Comparison of ENCODE assay signal across 8 cellular contexts in the genomic region with DNA sequence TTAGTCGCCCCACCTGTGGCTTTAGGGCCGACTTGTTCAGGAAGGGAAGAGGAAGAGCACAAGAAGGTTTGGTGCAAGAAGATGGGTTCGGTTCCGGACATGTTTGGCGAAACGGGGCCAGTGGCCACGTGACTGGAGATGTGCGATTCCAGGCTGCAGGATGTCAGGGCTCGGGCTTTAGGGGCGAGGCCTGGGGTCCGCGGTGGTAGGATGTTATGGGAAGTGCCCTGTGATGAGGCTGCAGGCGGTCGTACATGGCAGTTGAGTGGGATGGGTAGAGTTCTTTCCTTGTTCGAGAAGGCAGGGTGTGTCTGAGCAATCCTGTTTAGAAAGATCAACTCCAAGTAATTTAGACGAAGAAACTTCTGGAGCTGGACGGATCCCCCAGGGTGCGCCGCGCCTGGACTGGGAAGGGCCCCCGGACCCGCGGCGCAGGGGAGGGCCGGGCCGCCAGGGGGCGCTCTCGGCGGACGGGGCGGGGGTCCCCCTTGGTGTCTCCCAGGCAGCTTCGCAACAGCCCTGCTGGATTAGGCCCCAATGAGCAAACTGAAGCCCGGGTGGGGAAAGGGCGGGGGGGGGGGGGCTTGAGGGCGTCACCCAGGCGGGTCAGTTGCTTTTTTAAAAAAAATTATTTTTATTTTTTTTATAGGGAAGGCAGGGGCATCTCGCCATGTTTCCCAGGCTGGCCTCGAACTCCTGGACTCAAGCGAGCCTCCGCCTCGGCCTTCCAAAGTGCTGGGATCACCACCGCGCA. TPM values are rescaled to one million over a fixed set of nuclear protein-coding genes. Genes with fewer than 3 reads are reported as not detected.
DNase-seq lines count a peak whose midpoint lies in the region; ATAC-seq and TF ChIP-seq lines count a peak whose summit lies in the region.

No MANE protein-coding gene starts in this region.

- TF ChIP-seq CTCF in CD4-positive, alpha-beta T cell (IDR thresholded peaks at IDR 0.05): peak; percentile 21
- TF ChIP-seq CTCF in LNCaP clone FGC (IDR thresholded peaks at IDR 0.05; ENCODE audit: control insufficient read depth, extremely low read depth, insufficient read depth): peak; percentile 37

- peaks cover 10% of the 10 kb centered on the region for H3K4me1 Mint-ChIP-seq in CD4-positive, alpha-beta T cell (ENCODE audit: low read depth)
- H3K4me1 Mint-ChIP-seq in central memory CD8-positive, alpha-beta T cell: peaks cover 14% of the 10 kb centered on the region
- peaks cover 0 to 13% of the 10 kb centered on the region in 2 donors for H3K4me1 Mint-ChIP-seq in natural killer cell treated with Interleukin-12 subunit alpha and Interleukin-12 subunit beta and Interleukin-15 and Interleukin-18, amount 100 ng/mL, for 72 hours (ENCODE audit: low read depth in 2 of 2)

- no peak overlapping the region for H3K4me3 ChIP-seq in LNCaP clone FGC (ENCODE audit: low read depth, low read length)

- H3K27ac ChIP-seq in CD4-positive, alpha-beta T cell (ENCODE audit: low read depth, low read length): no peak overlapping the region

- no peaks in the 10 kb centered on the region for H3K27me3 ChIP-seq in CD4-positive, alpha-beta T cell (ENCODE audit: control insufficient read depth, insufficient read depth, low read length)

- H3K4me3 Mint-ChIP-seq in CD4-positive, alpha-beta T cell: peak overlapping the region; percentile 25
- H3K4me3 Mint-ChIP-seq in central memory CD8-positive, alpha-beta T cell: no peak overlapping the region
- peak overlapping the region; percentile 27 for H3K4me3 Mint-ChIP-seq in natural killer cell treated with Interleukin-12 subunit alpha and Interleukin-12 subunit beta and Interleukin-15 and Interleukin-18, amount 100 ng/mL, for 72 hours

- H3K9me3 Mint-ChIP-seq in CD4-positive, alpha-beta T cell: no peaks in the 10 kb centered on the region
- H3K9me3 Mint-ChIP-seq in central memory CD8-positive, alpha-beta T cell: no peaks in the 10 kb centered on the region
- H3K9me3 Mint-ChIP-seq in natural killer cell treated with Interleukin-12 subunit alpha and Interleukin-12 subunit beta and Interleukin-15 and Interleukin-18, amount 100 ng/mL, for 72 hours: no peaks in the 10 kb centered on the region

- intact Hi-C loops in CD4-positive, alpha-beta T cell (cut with DNase I, micrococcal nuclease): no loop called here

- CTCF ChIA-PET in CD4-positive, alpha-beta T cell (lab: Charles Lee): interaction anchor here (1.2 to 1.6 kb wide), 2 partner anchors 21 to 400 kb away, joined by 3 to 4 read pairs; no protein-coding TSS in a partner anchor

- H3K27ac Mint-ChIP-seq in CD4-positive, alpha-beta T cell: no peak overlapping the region
- H3K27ac Mint-ChIP-seq in central memory CD8-positive, alpha-beta T cell (ENCODE audit: low read depth): no peak overlapping the region
- peak overlapping the region in 1 of 2 donors; percentile 56 for H3K27ac Mint-ChIP-seq in natural killer cell treated with Interleukin-12 subunit alpha and Interleukin-12 subunit beta and Interleukin-15 and Interleukin-18, amount 100 ng/mL, for 72 hours

- peak in 2 of 10 experiments; percentile 14 to 15 for DNase-seq in CD4-positive, alpha-beta T cell
- DNase-seq in LNCaP clone FGC (ENCODE audit: low read depth): no peak
- DNase-seq in central memory CD8-positive, alpha-beta T cell (ENCODE audit: low spot score in 2 of 2): no peak
- no peak for DNase-seq in natural killer cell treated with Interleukin-12 subunit alpha and Interleukin-12 subunit beta and Interleukin-15 and Interleukin-18, amount 100 ng/mL, for 72 hours (ENCODE audit: low spot score)
- DNase-seq in foreskin melanocyte: no peak
- DNase-seq in epidermal melanocyte (ENCODE audit: insufficient read length, low spot score): no peak

- H3K27me3 Mint-ChIP-seq in CD4-positive, alpha-beta T cell: peaks cover 8% of the 10 kb centered on the region
- H3K27me3 Mint-ChIP-seq in central memory CD8-positive, alpha-beta T cell: peaks cover 20% of the 10 kb centered on the region
- H3K27me3 Mint-ChIP-seq in natural killer cell treated with Interleukin-12 subunit alpha and Interleukin-12 subunit beta and Interleukin-15 and Interleukin-18, amount 100 ng/mL, for 72 hours: peaks cover 11 to 14% of the 10 kb centered on the region in 2 donors

- POLR2A ChIA-PET in CD4-positive, alpha-beta T cell (lab: Charles Lee): no interaction called here

- peak; percentile 34 for ATAC-seq in CD4-positive, alpha-beta T cell (ENCODE audit: poor library complexity)
- peak; percentile 14 for ATAC-seq in central memory CD8-positive, alpha-beta T cell (replicated peaks; ENCODE audit: extremely low read depth, poor library complexity, severe bottlenecking)
- peak; percentile 69 to 75 for ATAC-seq in natural killer cell treated with Interleukin-12 subunit alpha and Interleukin-12 subunit beta and Interleukin-15 and Interleukin-18, amount 100 ng/mL, for 72 hours
- ATAC-seq in GM19452 (IDR thresholded peaks at IDR 0.05; ENCODE audit: unreplicated experiment) (no peak), GM21423 (IDR thresholded peaks at IDR 0.05; ENCODE audit: unreplicated experiment) (no peak)

- H3K9me3 ChIP-seq in CD4-positive, alpha-beta T cell (ENCODE audit: control insufficient read depth, low read length): no peaks in the 10 kb centered on the region

- H3K36me3 Mint-ChIP-seq in CD4-positive, alpha-beta T cell (ENCODE audit: low read depth): peaks cover 2% of the 10 kb centered on the region
- peaks cover 17% of the 10 kb centered on the region for H3K36me3 Mint-ChIP-seq in central memory CD8-positive, alpha-beta T cell (ENCODE audit: insufficient read depth)
- peaks cover under 1% of the 10 kb centered on the region for H3K36me3 Mint-ChIP-seq in natural killer cell treated with Interleukin-12 subunit alpha and Interleukin-12 subunit beta and Interleukin-15 and Interleukin-18, amount 100 ng/mL, for 72 hours

RNA-seq across cellular contexts. Expression of a gene that starts 17.2 kb away (rescaled TPM):
- not detected for total RNA-seq in CD4-positive, alpha-beta T cell
- total RNA-seq in natural killer cell treated with Interleukin-12 subunit alpha and Interleukin-12 subunit beta and Interleukin-15 and Interleukin-18, amount 100 ng/mL, for 72 hours: not detected

Comparison
In these comparisons a context has a peak if more than half of its experiments do, and no peak if none do; other contexts are left out.
1. ATAC-seq: peak in CD4-positive, alpha-beta T cell (single experiment), central memory CD8-positive, alpha-beta T cell (single experiment) and natural killer cell treated with Interleukin-12 subunit alpha and Interleukin-12 subunit beta and Interleukin-15 and Interleukin-18, amount 100 ng/mL, for 72 hours (2 of 2); none in GM19452 (single experiment) and GM21423 (single experiment).